9 cellular contexts compared by ENCODE assay signal in the genomic region with DNA sequence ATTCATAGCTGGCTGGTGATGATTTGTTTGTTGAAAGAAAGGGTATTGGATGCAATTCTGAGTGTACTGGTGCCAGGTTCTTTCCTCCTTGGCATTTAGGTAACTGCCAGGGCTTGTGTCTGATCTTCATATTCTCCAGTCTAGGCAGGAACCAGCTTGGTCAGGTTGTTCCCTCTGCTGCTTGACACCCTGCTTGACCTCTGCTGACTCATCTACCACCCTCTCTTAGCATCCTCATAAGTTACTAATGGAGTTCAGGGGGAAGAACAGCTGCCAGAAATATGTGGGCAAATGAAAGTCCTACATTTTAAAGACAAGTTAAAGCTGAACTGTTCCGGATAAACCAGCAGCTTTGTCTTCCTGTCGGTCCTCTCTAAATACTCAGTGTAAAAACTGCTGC.
DNase-seq lines count a peak whose midpoint lies in the region; ATAC-seq, FAIRE-seq and TF ChIP-seq lines count a peak whose summit lies in the region.
"Had no signal": no experiment of that assay in that cellular context is flagged by ENCODE, and none has a peak within 500 bp of the region (broad histone marks: within the 10 kb centered on the region; RNA-seq: fewer than 3 reads in every experiment).

No MANE protein-coding gene starts in this region.

- peak overlapping the region; percentile 60 for H2AFZ ChIP-seq in keratinocyte (ENCODE audit: control insufficient read depth, low read length)

- H3K9me1 ChIP-seq in keratinocyte (ENCODE audit: control insufficient read depth, extremely low read depth, insufficient read depth, low read length): no peaks in the 10 kb centered on the region

- H3K36me3 ChIP-seq in RWPE2 (ENCODE audit: low read depth): no peaks in the 10 kb centered on the region
- no peaks in the 10 kb centered on the region for H3K36me3 ChIP-seq in keratinocyte (ENCODE audit: control insufficient read depth in 2 of 2, extremely low read depth in 1 of 2, insufficient read depth in 2 of 2, low read length in 2 of 2)
- H3K36me3 ChIP-seq in ascending aorta: no peaks in the 10 kb centered on the region

- peak; percentile 100 for FAIRE-seq in keratinocyte (lab: Jason Lieb, UNC)

- dilution Hi-C loops in keratinocyte (cut with MboI; ENCODE audit: extremely low pct_ligation_motif_present, low sequenced_read_pairs): no loop called here

- peaks cover 16% of the 10 kb centered on the region for H3K4me1 ChIP-seq in RWPE2 (ENCODE audit: insufficient read depth, poor library complexity, severe bottlenecking)
- H3K4me1 ChIP-seq in keratinocyte (ENCODE audit: control insufficient read depth, extremely low read depth, insufficient read depth, low read length): peaks cover 22% of the 10 kb centered on the region
- no peaks in the 10 kb centered on the region for H3K4me1 ChIP-seq in ascending aorta

- peak; percentile 81 for ATAC-seq in HG02870 (IDR thresholded peaks at IDR 0.05; ENCODE audit: unreplicated experiment)
- ATAC-seq in RWPE2 (ENCODE audit: low read depth): peak; percentile 99
- ATAC-seq in Right ventricle myocardium superior (ENCODE audit: poor library complexity): no peak
- ATAC-seq: T-cell had no signal

- peak overlapping the region; percentile 77 for H3K27ac ChIP-seq in RWPE2 (ENCODE audit: poor library complexity, severe bottlenecking)
- H3K27ac ChIP-seq in keratinocyte (ENCODE audit: control insufficient read depth, insufficient read depth, low read length): peak overlapping the region; percentile 68
- no peak overlapping the region for H3K27ac ChIP-seq in ascending aorta

- H4K20me1 ChIP-seq in keratinocyte (ENCODE audit: control insufficient read depth, extremely low read depth, insufficient read depth, low read length): no peaks in the 10 kb centered on the region

- H3K79me2 ChIP-seq in keratinocyte (ENCODE audit: control insufficient read depth, insufficient read depth, low read length): no peaks in the 10 kb centered on the region

- H3K4me3 ChIP-seq in RWPE2 (ENCODE audit: severe bottlenecking): no peak overlapping the region
- H3K4me3 ChIP-seq in keratinocyte (ENCODE audit: control insufficient read depth in 2 of 3, extremely low read depth in 1 of 3, insufficient read depth in 2 of 3, low read depth in 1 of 3, low read length in 3 of 3): no peak overlapping the region
- no peak overlapping the region for H3K4me3 ChIP-seq in ascending aorta

- H3K9me3 ChIP-seq in RWPE2 (ENCODE audit: severe bottlenecking) (no peaks in the 10 kb centered on the region), keratinocyte (ENCODE audit: control insufficient read depth, low read depth, low read length) (peaks cover 2% of the 10 kb centered on the region), ascending aorta (no peaks in the 10 kb centered on the region)

- peak overlapping the region; percentile 11 for H3K9ac ChIP-seq in keratinocyte (ENCODE audit: control insufficient read depth, extremely low read depth, insufficient read depth, low read length)

- H3K4me2 ChIP-seq in keratinocyte (ENCODE audit: control insufficient read depth, extremely low read depth, insufficient read depth, low read depth, low read length): peak overlapping the region; percentile 42

- DNase-seq in EH (ENCODE audit: low read depth): peak; percentile 92
- peak; percentile 78 for DNase-seq in RWPE2 (ENCODE audit: low spot score)
- DNase-seq in keratinocyte (ENCODE audit: low read depth, low spot score): peak; percentile 80
- no peak for DNase-seq in NCI-H128 (lab: John Stamatoyannopoulos, UW; ENCODE audit: unreplicated experiment)
- DNase-seq in dermis blood vessel endothelial cell: no peak
- DNase-seq in Right ventricle myocardium superior: no peak
- DNase-seq in ascending aorta (ENCODE audit: low spot score in 2 of 2): no peak
- DNase-seq: T-cell had no signal

- H3K27me3 ChIP-seq in RWPE2 (ENCODE audit: insufficient read depth, poor library complexity, severe bottlenecking) (no peaks in the 10 kb centered on the region), keratinocyte (ENCODE audit: control insufficient read depth, extremely low read depth, insufficient read depth, low read length) (no peaks in the 10 kb centered on the region), ascending aorta (no peaks in the 10 kb centered on the region)

- intact Hi-C loops in Right ventricle myocardium superior (cut with DNase I) (no loop called here), ascending aorta (cut with DNase I) (no loop called here)

- no peak for TF ChIP-seq CTCF in RWPE2 (IDR thresholded peaks at IDR 0.05; ENCODE audit: poor library complexity, severe bottlenecking)
- TF ChIP-seq CTCF in keratinocyte (optimal IDR thresholded peaks at IDR 0.05 in 1 of 3, IDR thresholded peaks at IDR 0.05 in 1 of 3, conservative IDR thresholded peaks at IDR 0.05 in 1 of 3; ENCODE audit: extremely low read depth in 1 of 3, insufficient read depth in 2 of 3, low read length in 3 of 3): no peak
- no peak for TF ChIP-seq CTCF in ascending aorta (IDR thresholded peaks at IDR 0.05)

Comparison
In these comparisons a context has a peak if more than half of its experiments do, and no peak if none do; other contexts are left out.
1. DNase-seq: peak in EH (single experiment), RWPE2 (single experiment) and keratinocyte (single experiment); none in NCI-H128 (single experiment), dermis blood vessel endothelial cell (single experiment), Right ventricle myocardium superior (single experiment) and ascending aorta (0 of 2).
2. H3K27ac ChIP-seq: peak in RWPE2 (single experiment) and keratinocyte (single experiment); none in ascending aorta (0 of 2).